In the genomic region with DNA sequence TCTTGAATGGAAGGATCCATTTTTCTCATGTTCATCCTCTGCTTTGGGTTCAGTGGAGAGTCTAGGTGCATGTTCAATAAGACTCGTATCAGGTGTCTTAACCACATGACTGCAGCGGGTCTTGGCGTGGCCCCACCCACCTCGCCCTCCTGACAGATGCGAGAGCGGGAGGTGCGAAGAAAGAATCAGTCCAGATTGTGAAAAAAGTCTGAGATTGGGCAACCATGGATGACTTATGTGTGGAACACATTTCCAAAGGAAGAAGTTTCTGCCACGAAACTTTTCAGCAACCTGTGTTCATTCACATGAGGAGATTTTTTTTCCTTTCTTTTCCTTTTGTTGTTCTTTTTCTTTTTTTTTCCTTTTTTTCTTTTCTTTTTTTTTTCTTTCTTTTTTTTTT, we compare ENCODE assay signal across 19 cellular contexts.
"Had no signal": no experiment of that assay in that cellular context is flagged by ENCODE, and none has a peak within 500 bp of the region (broad histone marks: within the 10 kb centered on the region; RNA-seq: fewer than 3 reads in every experiment).

No MANE protein-coding gene starts in this region.

- DNase-seq: activated CD4-positive, alpha-beta T cell treated with anti-CD3 and anti-CD28 coated beads, Interleukin-2, amount 50 U/mL, for 48 hours; activated effector memory CD4-positive, alpha-beta T cell treated with anti-CD3 and anti-CD28 coated beads, Interleukin-2, amount 50 U/mL, for 16 hours; activated naive CD4-positive, alpha-beta T cell treated with anti-CD3 and anti-CD28 coated beads, Interleukin-2, amount 10 ng/mL, durations not matched to agents 7 days and 5 days; effector CD8-positive, alpha-beta T cell; heart left ventricle; left colon; mesenchymal stem cell; mucosa of descending colon; sigmoid colon; stimulated activated CD4-positive, alpha-beta T cell treated with anti-CD3 and anti-CD28 coated beads, Interleukin-2, amount 100 ng/mL, for 48 hours; stimulated activated CD8-positive, alpha-beta memory T cell treated with anti-CD3 and anti-CD28 coated beads, Interleukin-4, amount 100 ng/mL, for 48 hours; stimulated activated naive B cell treated with anti-CD40 and anti-IgM and Interleukin-4, amounts not matched to agents 10 μg/mL and 1 μg/mL and 100 μg/mL, for 72 hours; T-helper 9 cell; transverse colon; uterus had no signal

- H3K4me3 Mint-ChIP-seq: activated naive CD4-positive, alpha-beta T cell treated with anti-CD3 and anti-CD28 coated beads, Interleukin-2, amount 10 ng/mL, durations not matched to agents 7 days and 5 days; dendritic cell treated with granulocyte-macrophage colony-stimulating factor and Interleukin-4, amounts not matched to agents 40 ng/mL and 50 ng/mL, for 4 days; neural progenitor cell; stimulated activated naive B cell treated with anti-CD40 and anti-IgM and Interleukin-4, amounts not matched to agents 10 μg/mL and 1 μg/mL and 100 μg/mL, for 72 hours had no signal

- H3K9me3 ChIP-seq: gastroesophageal sphincter, heart left ventricle, mucosa of descending colon, sigmoid colon, transverse colon, uterus had no signal

- H3K27me3 Mint-ChIP-seq: activated naive CD4-positive, alpha-beta T cell treated with anti-CD3 and anti-CD28 coated beads, Interleukin-2, amount 10 ng/mL, durations not matched to agents 7 days and 5 days; dendritic cell treated with granulocyte-macrophage colony-stimulating factor and Interleukin-4, amounts not matched to agents 40 ng/mL and 50 ng/mL, for 4 days; stimulated activated naive B cell treated with anti-CD40 and anti-IgM and Interleukin-4, amounts not matched to agents 10 μg/mL and 1 μg/mL and 100 μg/mL, for 72 hours had no signal

- H3K4me1 ChIP-seq: gastroesophageal sphincter, neural progenitor cell, sigmoid colon, transverse colon, uterus had no signal

- H3K27ac ChIP-seq: gastroesophageal sphincter, heart left ventricle, neural progenitor cell, sigmoid colon, transverse colon, uterus had no signal

- H3K4me1 Mint-ChIP-seq: activated naive CD4-positive, alpha-beta T cell treated with anti-CD3 and anti-CD28 coated beads, Interleukin-2, amount 10 ng/mL, durations not matched to agents 7 days and 5 days; neural progenitor cell; stimulated activated naive B cell treated with anti-CD40 and anti-IgM and Interleukin-4, amounts not matched to agents 10 μg/mL and 1 μg/mL and 100 μg/mL, for 72 hours had no signal

- ATAC-seq: gastroesophageal sphincter; heart left ventricle; left colon; mucosa of descending colon; stimulated activated naive B cell treated with anti-CD40 and anti-IgM and Interleukin-4, amounts not matched to agents 10 μg/mL and 1 μg/mL and 100 μg/mL, for 72 hours had no signal

- H3K27me3 ChIP-seq: gastroesophageal sphincter, heart left ventricle, neural progenitor cell, sigmoid colon, transverse colon, uterus had no signal

- H3K27ac Mint-ChIP-seq: activated naive CD4-positive, alpha-beta T cell treated with anti-CD3 and anti-CD28 coated beads, Interleukin-2, amount 10 ng/mL, durations not matched to agents 7 days and 5 days; dendritic cell treated with granulocyte-macrophage colony-stimulating factor and Interleukin-4, amounts not matched to agents 40 ng/mL and 50 ng/mL, for 4 days; neural progenitor cell; stimulated activated naive B cell treated with anti-CD40 and anti-IgM and Interleukin-4, amounts not matched to agents 10 μg/mL and 1 μg/mL and 100 μg/mL, for 72 hours had no signal

- H3K9me3 Mint-ChIP-seq: activated naive CD4-positive, alpha-beta T cell treated with anti-CD3 and anti-CD28 coated beads, Interleukin-2, amount 10 ng/mL, durations not matched to agents 7 days and 5 days; dendritic cell treated with granulocyte-macrophage colony-stimulating factor and Interleukin-4, amounts not matched to agents 40 ng/mL and 50 ng/mL, for 4 days; neural progenitor cell; stimulated activated naive B cell treated with anti-CD40 and anti-IgM and Interleukin-4, amounts not matched to agents 10 μg/mL and 1 μg/mL and 100 μg/mL, for 72 hours had no signal

- H3K36me3 ChIP-seq: uterus had no signal

- H3K4me3 ChIP-seq: gastroesophageal sphincter, heart left ventricle, mucosa of descending colon, neural progenitor cell, sigmoid colon, smooth muscle cell, transverse colon, uterus had no signal
